In genomic region chr11:119175493-119176077, GRCh38 we compare ENCODE assay signal across 1 cellular context.
TF ChIP-seq lines count a peak whose summit lies in the region.

No MANE protein-coding gene starts in this region.

TF ChIP-seq in endothelial cell of umbilical vein, 7 proteins besides CTCF, POLR2A, EP300 and RAD21:
- TF ChIP-seq JUN (IDR thresholded peaks at IDR 0.05; ENCODE audit: borderline replicate concordance, insufficient read depth, insufficient read length, low read depth): peak; percentile 71
- peak; percentile 72 for TF ChIP-seq FOS (IDR thresholded peaks at IDR 0.05; ENCODE audit: borderline replicate concordance, insufficient read depth, low read length)
- TF ChIP-seq EZH2 (IDR thresholded peaks at IDR 0.05; ENCODE audit: borderline replicate concordance, low read depth, low read length, severe bottlenecking): no peak
